9 cellular contexts compared by ENCODE assay signal in the genomic region with DNA sequence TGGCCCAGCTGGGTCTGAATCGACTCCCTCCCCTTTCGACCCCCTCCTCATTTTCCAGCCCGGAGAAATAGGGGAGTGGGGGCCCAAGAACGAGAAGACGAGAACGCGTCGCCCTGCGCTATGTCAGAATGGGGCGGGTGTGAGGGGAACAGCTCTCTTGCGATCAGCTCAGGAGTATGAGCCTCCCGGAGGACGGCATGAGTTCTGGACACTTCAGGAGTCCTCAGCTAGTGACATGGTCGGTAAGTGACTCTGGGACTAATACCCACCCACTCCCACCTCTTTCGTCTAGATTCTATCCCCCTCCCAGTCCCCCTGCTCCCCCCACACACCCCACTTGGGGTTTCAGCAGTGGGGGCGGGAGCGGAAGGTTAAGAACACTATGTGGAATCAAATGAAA. TPM values are rescaled to one million over a fixed set of nuclear protein-coding genes. Genes with fewer than 3 reads are reported as not detected.
DNase-seq lines count a peak whose midpoint lies in the region; ATAC-seq lines count a peak whose summit lies in the region.
"Had no signal": no experiment of that assay in that cellular context is flagged by ENCODE, and none has a peak within 500 bp of the region (broad histone marks: within the 10 kb centered on the region; RNA-seq: fewer than 3 reads in every experiment).

No MANE protein-coding gene starts in this region.

- ATAC-seq in stimulated activated naive CD8-positive, alpha-beta T cell treated with anti-CD3 and anti-CD28 coated beads, Interleukin-15, Interleukin-2, amounts not matched to agents 100 U/mL and 50 U/mL, for 24 hours = no peak
- no peak for ATAC-seq in HG03045 (IDR thresholded peaks at IDR 0.05; ENCODE audit: unreplicated experiment)

- peak overlapping the region; percentile 72 for H3K9ac ChIP-seq in adipocyte (ENCODE audit: low read length)

- H3K36me3 ChIP-seq in H7 (replicated peaks; ENCODE audit: control insufficient read depth, insufficient read depth, low read length) (no peaks in the 10 kb centered on the region), adipocyte (ENCODE audit: control insufficient read depth, insufficient read depth, low read length, severe bottlenecking) (no peaks in the 10 kb centered on the region)

- H3K9me3 ChIP-seq in adipocyte (ENCODE audit: control insufficient read depth, low read length) (no peaks in the 10 kb centered on the region), iPS-18c (ENCODE audit: control insufficient read depth, insufficient read depth, low read length) (peaks cover 2% of the 10 kb centered on the region)

- H3K27me3 ChIP-seq in H7 (ENCODE audit: control insufficient read depth, insufficient read depth, low read length) (no peaks in the 10 kb centered on the region), adipocyte (replicated peaks; ENCODE audit: control insufficient read depth, insufficient read depth, low read length) (peaks cover 5% of the 10 kb centered on the region)

- peaks cover 20% of the 10 kb centered on the region for H3K4me1 ChIP-seq in adipocyte (ENCODE audit: control insufficient read depth, insufficient read depth, low read length)

- H3K4me3 ChIP-seq in H7 (ENCODE audit: insufficient read depth, low read depth, low read length) (peak overlapping the region; percentile 65), adipocyte (ENCODE audit: low read length) (peak overlapping the region; percentile 79), iPS-18c (ENCODE audit: insufficient read depth, low read depth, low read length) (peak overlapping the region; percentile 57)

- no peak for DNase-seq in H7
- peak; percentile 0 for DNase-seq in adipocyte (ENCODE audit: low read depth)
- DNase-seq in stimulated activated naive CD8-positive, alpha-beta T cell treated with anti-CD3 and anti-CD28 coated beads, Interleukin-15, Interleukin-2, amounts not matched to agents 100 U/mL and 50 U/mL, for 24 hours = peak; percentile 2
- no peak for DNase-seq in effector CD8-positive, alpha-beta T cell (lab: John Stamatoyannopoulos, UW)
- no peak for DNase-seq in stimulated activated CD4-positive, alpha-beta T cell treated with anti-CD3 and anti-CD28 coated beads, Interleukin-4, amount 100 ng/mL, for 1 hour
- DNase-seq in cerebellar nuclear complex (lab: John Stamatoyannopoulos, UW) = no peak
- DNase-seq: stimulated activated CD4-positive, alpha-beta T cell treated with anti-CD3 and anti-CD28 coated beads, Interleukin-2, amount 100 ng/mL, for 24 hours had no signal

RNA-seq across cellular contexts. Expression of a gene that starts 0.9 kb away (rescaled TPM):
- 7.3 and 8.1 TPM in 2 replicates for total RNA-seq in H7 (2014; rRNA removed; shearing (Covaris generic))

Comparison
In these comparisons a context has a peak if more than half of its experiments do, and no peak if none do; other contexts are left out.
1. DNase-seq: peak in adipocyte (single experiment) and stimulated activated naive CD8-positive, alpha-beta T cell treated with anti-CD3 and anti-CD28 coated beads, Interleukin-15, Interleukin-2, amounts not matched to agents 100 U/mL and 50 U/mL, for 24 hours (single experiment); none in H7 (single experiment), effector CD8-positive, alpha-beta T cell (single experiment), stimulated activated CD4-positive, alpha-beta T cell treated with anti-CD3 and anti-CD28 coated beads, Interleukin-4, amount 100 ng/mL, for 1 hour (single experiment) and cerebellar nuclear complex (0 of 2).
2. Peak in every context shown above with its lines, with median percentiles within 50 percentile points of each other: H3K4me3 ChIP-seq.